Comparison of ENCODE assay signal across 17 cellular contexts in genomic region chr12:124603910-124604775, GRCh38. TPM values are rescaled to one million over a fixed set of nuclear protein-coding genes. Genes with fewer than 3 reads are reported as not detected.
DNase-seq lines count a peak whose midpoint lies in the region; ATAC-seq and TF ChIP-seq lines count a peak whose summit lies in the region.
"Had no signal": no experiment of that assay in that cellular context is flagged by ENCODE, and none has a peak within 500 bp of the region (broad histone marks: within the 10 kb centered on the region; RNA-seq: fewer than 3 reads in every experiment).

No MANE protein-coding gene starts in this region.

- H3K9me3 ChIP-seq in left ventricle myocardium inferior (replicated peaks) (peaks cover 4% of the 10 kb centered on the region), heart right ventricle (peaks cover 0 to 4% (median 0%) of the 10 kb centered on the region in 11 donors), muscle layer of colon (ENCODE audit: low read length) (no peaks in the 10 kb centered on the region)
- H3K9me3 ChIP-seq: neutrophil, right lobe of liver, suprapubic skin had no signal

- H3K9me3 Mint-ChIP-seq in type B pancreatic cell = peaks cover 7% of the 10 kb centered on the region

- H3K9ac ChIP-seq in muscle layer of colon (ENCODE audit: low read length) = no peak overlapping the region

- H3K4me3 Mint-ChIP-seq in type B pancreatic cell = peak overlapping the region; percentile 55

- DNase-seq in left ventricle myocardium inferior (no peak), heart right ventricle (no peak), foreskin fibroblast (peak; percentile 36 to 78), type B pancreatic cell (ENCODE audit: extremely low spot score, unreplicated experiment) (no peak), lower leg skin (ENCODE audit: low spot score in 2 of 2) (no peak), OCI-M2 (lab: John Stamatoyannopoulos, UW; ENCODE audit: unreplicated experiment) (no peak)
- DNase-seq: activated CD4-positive, alpha-beta T cell treated with anti-CD3 and anti-CD28 coated beads, Interleukin-2, amount 50 U/mL, for 1 hour; activated gamma-delta T cell treated with Interleukin-2 at 50 U/mL for 16 hours; amniotic stem cell; HCEC 1CT; kidney glomerular epithelial cell; NCI-H526 had no signal

- ATAC-seq in heart right ventricle = no peak
- no peak for ATAC-seq in HG02840 (IDR thresholded peaks at IDR 0.05; ENCODE audit: low FRiP score, unreplicated experiment)

- peak overlapping the region; percentile 79 for H3K27ac Mint-ChIP-seq in type B pancreatic cell

- no peaks in the 10 kb centered on the region for H3K27me3 Mint-ChIP-seq in type B pancreatic cell

- intact Hi-C loops in left ventricle myocardium inferior (cut with micrococcal nuclease) (no loop called here), heart right ventricle (cut with DNase I) (no loop called here), lower leg skin (cut with DNase I; ENCODE audit: low total_unique reads) (no loop called here)

- no peak for TF ChIP-seq POLR2A in lower leg skin (IDR thresholded peaks at IDR 0.05)

- H3K4me1 Mint-ChIP-seq in type B pancreatic cell (ENCODE audit: unreplicated experiment) = peaks cover 60% of the 10 kb centered on the region

- H3K27ac ChIP-seq in left ventricle myocardium inferior (replicated peaks) = peak overlapping the region; percentile 30
- H3K27ac ChIP-seq in heart right ventricle = no peak overlapping the region
- peak overlapping the region; percentile 67 for H3K27ac ChIP-seq in muscle layer of colon (ENCODE audit: low read depth, low read length)
- H3K27ac ChIP-seq: neutrophil, right lobe of liver, suprapubic skin had no signal

- H3K36me3 Mint-ChIP-seq in type B pancreatic cell = no peaks in the 10 kb centered on the region

- H3K4me1 ChIP-seq in left ventricle myocardium inferior = peaks cover 10% of the 10 kb centered on the region
- H3K4me1 ChIP-seq in heart right ventricle = peaks cover 0 to 22% (median 8%) of the 10 kb centered on the region in 9 donors
- peaks cover 25% of the 10 kb centered on the region for H3K4me1 ChIP-seq in muscle layer of colon (ENCODE audit: insufficient read depth, low read length)

- H3K36me3 ChIP-seq in left ventricle myocardium inferior (no peaks in the 10 kb centered on the region), heart right ventricle (no peaks in the 10 kb centered on the region), muscle layer of colon (ENCODE audit: insufficient read depth, low read length) (no peaks in the 10 kb centered on the region)
- H3K36me3 ChIP-seq: neutrophil, right lobe of liver, suprapubic skin had no signal

- no peaks in the 10 kb centered on the region for H3K27me3 ChIP-seq in left ventricle myocardium inferior (ENCODE audit: low read depth)
- no peaks in the 10 kb centered on the region for H3K27me3 ChIP-seq in heart right ventricle
- H3K27me3 ChIP-seq in muscle layer of colon (ENCODE audit: control insufficient read depth in 1 of 2, insufficient read depth in 2 of 2, low read length in 2 of 2) = no peaks in the 10 kb centered on the region
- H3K27me3 ChIP-seq: right lobe of liver, suprapubic skin had no signal

- H3K4me3 ChIP-seq in left ventricle myocardium inferior (no peak overlapping the region), heart right ventricle (no peak overlapping the region), foreskin fibroblast (ENCODE audit: low read depth in 1 of 2, low read length in 2 of 2) (no peak overlapping the region), muscle layer of colon (ENCODE audit: low read depth in 1 of 2, low read length in 2 of 2) (no peak overlapping the region), lower leg skin (ENCODE audit: low read depth, poor library complexity, severe bottlenecking) (no peak overlapping the region)
- H3K4me3 ChIP-seq: right lobe of liver, suprapubic skin had no signal

- no peak for TF ChIP-seq CTCF in left ventricle myocardium inferior (IDR thresholded peaks at IDR 0.05; ENCODE audit: borderline replicate concordance)
- TF ChIP-seq CTCF in heart right ventricle (IDR thresholded peaks at IDR 0.05) = no peak
- no peak for TF ChIP-seq CTCF in foreskin fibroblast (IDR thresholded peaks at IDR 0.05; ENCODE audit: low read depth, low read length)
- TF ChIP-seq CTCF in type B pancreatic cell (conservative IDR thresholded peaks at IDR 0.05) = no peak
- TF ChIP-seq CTCF in lower leg skin (IDR thresholded peaks at IDR 0.05) = no peak

- 93 to 94% methylated on average over 18 of the region's 18 CpGs for WGBS in heart right ventricle, 2 donors
- WGBS in lower leg skin, 2 donors = 65 to 77% methylated on average over 8 to 18 of the region's 18 CpGs

RNA-seq across cellular contexts. Expression of gene NCOR2, which starts 36.7 kb away (rescaled TPM):
- 152 TPM for total RNA-seq in left ventricle myocardium inferior
- total RNA-seq in heart right ventricle = 100 to 1,000 TPM; 118 to 200 (median 136) TPM
- 10 to 100 TPM; 46.9 to 74.0 TPM for polyA plus RNA-seq in heart right ventricle
- 219 and 227 TPM in 2 replicates for total RNA-seq in type B pancreatic cell (ENCODE audit: low replicate concordance)
- total RNA-seq in lower leg skin = 100 to 1,000 TPM in 3 of 4 donors, 10 to 100 TPM in 1; 92.1 to 262 (median 137) TPM

Comparison
In these comparisons a context has a peak if more than half of its experiments do, and no peak if none do; other contexts are left out.
1. H3K27ac ChIP-seq: peak in left ventricle myocardium inferior (single experiment) and muscle layer of colon (single experiment); none in heart right ventricle (0 of 10).
2. DNase-seq: peak in foreskin fibroblast (2 of 2); none in left ventricle myocardium inferior (single experiment), heart right ventricle (0 of 2), type B pancreatic cell (single experiment), lower leg skin (0 of 2) and OCI-M2 (single experiment).